Comparison of ENCODE assay signal across 9 cellular contexts in the genomic region with DNA sequence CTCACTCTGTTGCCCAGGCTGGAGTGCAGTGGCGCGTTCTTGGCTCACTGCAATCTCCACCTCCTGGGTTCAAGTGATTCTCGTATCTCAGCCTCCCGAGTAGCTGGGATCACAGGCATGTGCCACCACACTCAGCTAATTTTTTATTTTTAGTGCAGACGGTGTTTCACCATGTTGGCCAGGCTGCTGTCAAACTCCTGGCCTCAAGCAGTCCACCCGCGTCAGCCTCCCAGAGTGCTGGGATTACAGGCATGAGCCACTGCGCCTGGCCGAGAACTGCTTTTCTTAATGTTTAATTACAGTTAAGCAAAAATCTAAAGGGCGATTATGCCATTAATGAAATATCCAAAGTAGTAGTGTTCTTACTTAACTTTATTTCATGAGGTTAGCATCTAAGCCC.
"Had no signal": no experiment of that assay in that cellular context is flagged by ENCODE, and none has a peak within 500 bp of the region (broad histone marks: within the 10 kb centered on the region; RNA-seq: fewer than 3 reads in every experiment).

No MANE protein-coding gene starts in this region.

- H3K9me3 Mint-ChIP-seq: HFFc6, IgD-negative memory B cell had no signal

- H3K27me3 Mint-ChIP-seq: IgD-negative memory B cell had no signal

- H3K36me3 Mint-ChIP-seq: IgD-negative memory B cell had no signal

- H3K27ac ChIP-seq: GM23248, HL-60 had no signal

- ATAC-seq: HCT116, HepG2 had no signal

- H3K4me3 Mint-ChIP-seq: HFFc6, IgD-negative memory B cell had no signal

- DNase-seq: GM23248, GOT3, H7, HFFc6 had no signal

- H3K4me3 ChIP-seq: GM23248, HAP-1 had no signal

- H3K27ac Mint-ChIP-seq: HFFc6 had no signal

- H3K9me3 ChIP-seq: HAP-1 had no signal
